Comparison of ENCODE assay signal across 26 cellular contexts in genomic region chr19:46116121-46116520, GRCh38. TPM values are rescaled to one million over a fixed set of nuclear protein-coding genes. Genes with fewer than 3 reads are reported as not detected.
DNase-seq lines count a peak whose midpoint lies in the region; ATAC-seq, FAIRE-seq and TF ChIP-seq lines count a peak whose summit lies in the region.
"Had no signal": no experiment of that assay in that cellular context is flagged by ENCODE, and none has a peak within 500 bp of the region (broad histone marks: within the 10 kb centered on the region; RNA-seq: fewer than 3 reads in every experiment).

No MANE protein-coding gene starts in this region.

- no peak overlapping the region for H3K4me3 ChIP-seq in A549
- no peak overlapping the region for H3K4me3 ChIP-seq in PC-3 (ENCODE audit: low read length)
- no peak overlapping the region for H3K4me3 ChIP-seq in keratinocyte (ENCODE audit: control insufficient read depth in 2 of 3, extremely low read depth in 1 of 3, insufficient read depth in 2 of 3, low read depth in 1 of 3, low read length in 3 of 3)

- H3K36me3 ChIP-seq in PC-3 (ENCODE audit: low read depth, low read length) (no peaks in the 10 kb centered on the region), keratinocyte (ENCODE audit: control insufficient read depth in 2 of 2, extremely low read depth in 1 of 2, insufficient read depth in 2 of 2, low read length in 2 of 2) (peaks cover 0 to 6% of the 10 kb centered on the region in 2 experiments)

- no peaks in the 10 kb centered on the region for H3F3A ChIP-seq in PC-3 (ENCODE audit: low read length, unreplicated experiment)

- DNase-seq in A549 (ENCODE audit: low read depth in 1 of 2, low spot score in 1 of 2) (no peak), PC-3 (no peak), astrocyte of the hippocampus (ENCODE audit: low read depth, low spot score) (peak; percentile 40), keratinocyte (ENCODE audit: low read depth, low spot score) (no peak), NAMALWA (ENCODE audit: low spot score) (no peak), NCI-H446 (lab: John Stamatoyannopoulos, UW) (no peak)
- no peak for DNase-seq in natural killer cell treated with Interleukin-12 subunit alpha and Interleukin-12 subunit beta and Interleukin-15 and Interleukin-18, amount 100 ng/mL, for 72 hours (ENCODE audit: low spot score)
- DNase-seq: Calu3; CD8-positive, alpha-beta memory T cell; DMS153; KG1; NCI-H1694; NCI-H2081; NCI-H2171; NCI-H345; NCI-H524 treated with DMSO at 0.1 percent for 48 hours; NCI-H82; SHP77 had no signal

- no peaks in the 10 kb centered on the region for H3K4me1 Mint-ChIP-seq in natural killer cell treated with Interleukin-12 subunit alpha and Interleukin-12 subunit beta and Interleukin-15 and Interleukin-18, amount 100 ng/mL, for 72 hours (ENCODE audit: low read depth in 2 of 2)
- H3K4me1 Mint-ChIP-seq: CD8-positive, alpha-beta memory T cell had no signal

- POLR2A ChIA-PET in A549 (lab: Yijun Ruan, JAX) (no interaction called here), PC-3 (lab: Charles Lee; ENCODE audit: unreplicated experiment) (no interaction called here)

- no peaks in the 10 kb centered on the region for H3K9me3 Mint-ChIP-seq in natural killer cell treated with Interleukin-12 subunit alpha and Interleukin-12 subunit beta and Interleukin-15 and Interleukin-18, amount 100 ng/mL, for 72 hours
- H3K9me3 Mint-ChIP-seq: CD8-positive, alpha-beta memory T cell had no signal

- TF ChIP-seq EP300 in A549 (IDR thresholded peaks at IDR 0.05), result no peak

- no peaks in the 10 kb centered on the region for H3K9me1 ChIP-seq in keratinocyte (ENCODE audit: control insufficient read depth, extremely low read depth, insufficient read depth, low read length)

- H3K79me2 ChIP-seq in PC-3 (ENCODE audit: low read length) (no peaks in the 10 kb centered on the region), keratinocyte (ENCODE audit: control insufficient read depth, insufficient read depth, low read length) (no peaks in the 10 kb centered on the region)

- FAIRE-seq in A549 (lab: Jason Lieb, UNC) (peak; percentile 43), keratinocyte (lab: Jason Lieb, UNC) (no peak)
- FAIRE-seq: GM19239 had no signal

- peaks cover 5% of the 10 kb centered on the region; the same call in 1 of the 2 replicates for H3K27me3 ChIP-seq in PC-3 (ENCODE audit: low read length)
- H3K27me3 ChIP-seq in keratinocyte (ENCODE audit: control insufficient read depth, extremely low read depth, insufficient read depth, low read length), result no peaks in the 10 kb centered on the region

- no peak overlapping the region for H3K4me2 ChIP-seq in A549
- 0 out of 2 replicates have a peak overlapping the region, but pooled peaks have one; percentile 65 for H3K4me2 ChIP-seq in PC-3 (ENCODE audit: low read length)
- H3K4me2 ChIP-seq in keratinocyte (ENCODE audit: control insufficient read depth, extremely low read depth, insufficient read depth, low read depth, low read length), result peak overlapping the region; percentile 89

- WGBS in A549 (ENCODE audit: missing lambda C conversion rate), result 53% methylated on average over 3 of the region's 3 CpGs

- intact Hi-C loops in PC-3 (cut with micrococcal nuclease), result no loop called here

- no peak for TF ChIP-seq POLR2A in A549 (IDR thresholded peaks at IDR 0.05; ENCODE audit: low read length)

- H3K9me3 ChIP-seq in A549, result no peaks in the 10 kb centered on the region
- H3K9me3 ChIP-seq in PC-3 (ENCODE audit: low read length), result no peaks in the 10 kb centered on the region
- no peaks in the 10 kb centered on the region for H3K9me3 ChIP-seq in keratinocyte (ENCODE audit: control insufficient read depth, low read depth, low read length)

- TF ChIP-seq RAD21 in A549 (conservative IDR thresholded peaks at IDR 0.05 in 1 of 2, IDR thresholded peaks at IDR 0.05 in 1 of 2), result no peak

- no peaks in the 10 kb centered on the region for H3K36me3 Mint-ChIP-seq in natural killer cell treated with Interleukin-12 subunit alpha and Interleukin-12 subunit beta and Interleukin-15 and Interleukin-18, amount 100 ng/mL, for 72 hours
- H3K36me3 Mint-ChIP-seq: CD8-positive, alpha-beta memory T cell had no signal

- H2AFZ ChIP-seq in PC-3 (ENCODE audit: low read length), result no peak overlapping the region
- H2AFZ ChIP-seq in keratinocyte (ENCODE audit: control insufficient read depth, low read length), result no peak overlapping the region

- H3K9ac ChIP-seq in PC-3 (ENCODE audit: low read length) (no peak overlapping the region), keratinocyte (ENCODE audit: control insufficient read depth, extremely low read depth, insufficient read depth, low read length) (peak overlapping the region; percentile 75)

- no TSS peak for BruUV-seq in PC-3 (replicated peaks; lab: Mats Ljungman, UMichigan)

- ATAC-seq in A549, result no peak
- ATAC-seq in PC-3, result no peak
- ATAC-seq in natural killer cell treated with Interleukin-12 subunit alpha and Interleukin-12 subunit beta and Interleukin-15 and Interleukin-18, amount 100 ng/mL, for 72 hours, result no peak
- ATAC-seq in GM18502 (IDR thresholded peaks at IDR 0.05; ENCODE audit: poor library complexity, unreplicated experiment), result no peak

- dilution Hi-C loops in keratinocyte (cut with MboI; ENCODE audit: extremely low pct_ligation_motif_present, low sequenced_read_pairs), result no loop called here

- no peak overlapping the region for H3K27ac Mint-ChIP-seq in natural killer cell treated with Interleukin-12 subunit alpha and Interleukin-12 subunit beta and Interleukin-15 and Interleukin-18, amount 100 ng/mL, for 72 hours

- H3K9me2 ChIP-seq in PC-3 (replicated peaks; ENCODE audit: low read length), result no peaks in the 10 kb centered on the region

- no peak overlapping the region for H3K4me3 Mint-ChIP-seq in natural killer cell treated with Interleukin-12 subunit alpha and Interleukin-12 subunit beta and Interleukin-15 and Interleukin-18, amount 100 ng/mL, for 72 hours
- H3K4me3 Mint-ChIP-seq: CD8-positive, alpha-beta memory T cell had no signal

- H3K4me1 ChIP-seq in A549 (peaks cover 13% of the 10 kb centered on the region), PC-3 (ENCODE audit: insufficient read depth, low read length) (peaks cover 35% of the 10 kb centered on the region), keratinocyte (ENCODE audit: control insufficient read depth, extremely low read depth, insufficient read depth, low read length) (peaks cover 45% of the 10 kb centered on the region)

- H3K27ac ChIP-seq in A549 (no peak overlapping the region), PC-3 (ENCODE audit: low read length) (peak overlapping the region; percentile 56), keratinocyte (ENCODE audit: control insufficient read depth, insufficient read depth, low read length) (peak overlapping the region; percentile 92)
- H3K27ac ChIP-seq: C4-2B, HL-60 had no signal

- CTCF ChIA-PET in A549 (lab: Yijun Ruan, JAX), result interaction anchor here (0.9 to 2.7 kb wide), 6 partner anchors 8 to 149 kb away, joined by 3 to 9 read pairs (median 6); partner anchors contain the start of gene IGFL3
- CTCF ChIA-PET in PC-3 (lab: Charles Lee), result no interaction called here

- peaks cover 27 to 41% of the 10 kb centered on the region in 2 donors for H3K27me3 Mint-ChIP-seq in natural killer cell treated with Interleukin-12 subunit alpha and Interleukin-12 subunit beta and Interleukin-15 and Interleukin-18, amount 100 ng/mL, for 72 hours

- TF ChIP-seq CTCF in A549 (IDR thresholded peaks at IDR 0.05), result no peak
- no peak for TF ChIP-seq CTCF in PC-3 (conservative IDR thresholded peaks at IDR 0.05; ENCODE audit: low read depth, low read length)
- TF ChIP-seq CTCF in keratinocyte (optimal IDR thresholded peaks at IDR 0.05 in 1 of 3, IDR thresholded peaks at IDR 0.05 in 1 of 3, conservative IDR thresholded peaks at IDR 0.05 in 1 of 3; ENCODE audit: extremely low read depth in 1 of 3, insufficient read depth in 2 of 3, low read length in 3 of 3), result no peak

- H4K20me1 ChIP-seq in PC-3 (ENCODE audit: low read length), result no peaks in the 10 kb centered on the region
- H4K20me1 ChIP-seq in keratinocyte (ENCODE audit: control insufficient read depth, extremely low read depth, insufficient read depth, low read length), result no peaks in the 10 kb centered on the region

TF ChIP-seq in A549, 52 proteins besides CTCF, POLR2A, EP300 and RAD21 (continues in another document):
- TF ChIP-seq RARB (CRISPR knock-in tag; IDR thresholded peaks at IDR 0.05), result no peak

RNA-seq across cellular contexts. Expression of gene IGFL3, which starts 8.4 kb away (rescaled TPM):
- polyA plus RNA-seq in A549 (2011; rRNA removed) (0.16 TPM in 1 of 2 replicates, not detected in the other), A549 (2017; fragmentation: RNase III; extraction: RNeasy Plus Mini Kit Qiagen cat#74134 plus additional on column Dnase treatment) (0.44 to 1.1 TPM (median 0.66 TPM) in 3 replicates), keratinocyte (236 to 560 TPM (median 344 TPM) in 3 replicates)
- polyA plus RNA-seq in A549 (2012; cell fraction: cytosol; rRNA removed), result 0.07 and 0.18 TPM in 2 replicates
- polyA plus RNA-seq in A549 (2012; cell fraction: nucleus; rRNA removed), result 0.08 TPM in 1 of 2 replicates, not detected in the other
- not detected in 2 replicates for polyA minus RNA-seq in A549 (2011; rRNA and poly(A)+ RNA removed)
- not detected in 2 replicates for total RNA-seq in PC-3 (2014; rRNA removed)
- polyA plus RNA-seq in keratinocyte (2011; ENCODE audit: low read depth), result 68.4 TPM
- polyA plus RNA-seq in keratinocyte (2011; cell fraction: cytosol; rRNA removed), result 359 and 390 TPM in 2 replicates
- polyA plus RNA-seq in keratinocyte (2011; cell fraction: nucleus; rRNA removed), result 419 and 530 TPM in 2 replicates
- polyA plus RNA-seq in keratinocyte (2012; ENCODE audit: low replicate concordance), result 207 and 288 TPM in 2 replicates
- polyA minus RNA-seq in keratinocyte, result 145 to 324 TPM (median 146 TPM) in 3 replicates
- 164 TPM for polyA minus RNA-seq in keratinocyte (2011; cell fraction: cytosol; rRNA and poly(A)+ RNA removed)
- 170 and 212 TPM in 2 replicates for polyA minus RNA-seq in keratinocyte (2011; cell fraction: nucleus; rRNA and poly(A)+ RNA removed)
- not detected for total RNA-seq in natural killer cell treated with Interleukin-12 subunit alpha and Interleukin-12 subunit beta and Interleukin-15 and Interleukin-18, amount 100 ng/mL, for 72 hours
- total RNA-seq: A172; Calu3; CD8-positive, alpha-beta memory T cell; Daoy had no signal
- polyA plus RNA-seq: CD8-positive, alpha-beta memory T cell had no signal

RNA-seq across cellular contexts. Expression of gene IGFL2, which starts 31.9 kb away (rescaled TPM):
- polyA plus RNA-seq in A549 (2011; rRNA removed) (0.78 and 1.9 TPM in 2 replicates), A549 (2017; fragmentation: RNase III; extraction: RNeasy Plus Mini Kit Qiagen cat#74134 plus additional on column Dnase treatment) (0.21 to 1.4 TPM (median 1.1 TPM) in 3 replicates), keratinocyte (2.9 to 16.2 TPM (median 7.1 TPM) in 3 replicates)
- 0.70 and 0.75 TPM in 2 replicates for polyA plus RNA-seq in A549 (2012; cell fraction: cytosol; rRNA removed)
- 0.42 and 0.68 TPM in 2 replicates for polyA plus RNA-seq in A549 (2012; cell fraction: nucleus; rRNA removed)
- polyA minus RNA-seq in A549 (2011; rRNA and poly(A)+ RNA removed), result 0.63 and 1.2 TPM in 2 replicates
- total RNA-seq in PC-3 (2014; rRNA removed), result not detected in 2 replicates
- polyA plus RNA-seq in keratinocyte (2011; ENCODE audit: low read depth), result 17.9 TPM
- polyA plus RNA-seq in keratinocyte (2011; cell fraction: cytosol; rRNA removed), result 5.8 and 6.2 TPM in 2 replicates
- polyA plus RNA-seq in keratinocyte (2011; cell fraction: nucleus; rRNA removed), result 2.6 and 5.8 TPM in 2 replicates
- 3.2 and 59.5 TPM in 2 replicates for polyA plus RNA-seq in keratinocyte (2012; ENCODE audit: low replicate concordance)
- 4.1 to 10.4 TPM (median 7.2 TPM) in 3 replicates for polyA minus RNA-seq in keratinocyte
- polyA minus RNA-seq in keratinocyte (2011; cell fraction: cytosol; rRNA and poly(A)+ RNA removed), result 7.9 TPM
- 4.3 and 4.7 TPM in 2 replicates for polyA minus RNA-seq in keratinocyte (2011; cell fraction: nucleus; rRNA and poly(A)+ RNA removed)
- not detected for total RNA-seq in natural killer cell treated with Interleukin-12 subunit alpha and Interleukin-12 subunit beta and Interleukin-15 and Interleukin-18, amount 100 ng/mL, for 72 hours
- total RNA-seq: A172; Calu3; CD8-positive, alpha-beta memory T cell; Daoy; H4; HT1080 had no signal
- polyA plus RNA-seq: CD8-positive, alpha-beta memory T cell had no signal

Comparison
In these comparisons a context has a peak if more than half of its experiments do, and no peak if none do; other contexts are left out.
1. H3K27ac ChIP-seq: peak in PC-3 (single experiment) and keratinocyte (single experiment); none in A549 (0 of 2).